1 cellular context compared by ENCODE assay signal in the genomic region with DNA sequence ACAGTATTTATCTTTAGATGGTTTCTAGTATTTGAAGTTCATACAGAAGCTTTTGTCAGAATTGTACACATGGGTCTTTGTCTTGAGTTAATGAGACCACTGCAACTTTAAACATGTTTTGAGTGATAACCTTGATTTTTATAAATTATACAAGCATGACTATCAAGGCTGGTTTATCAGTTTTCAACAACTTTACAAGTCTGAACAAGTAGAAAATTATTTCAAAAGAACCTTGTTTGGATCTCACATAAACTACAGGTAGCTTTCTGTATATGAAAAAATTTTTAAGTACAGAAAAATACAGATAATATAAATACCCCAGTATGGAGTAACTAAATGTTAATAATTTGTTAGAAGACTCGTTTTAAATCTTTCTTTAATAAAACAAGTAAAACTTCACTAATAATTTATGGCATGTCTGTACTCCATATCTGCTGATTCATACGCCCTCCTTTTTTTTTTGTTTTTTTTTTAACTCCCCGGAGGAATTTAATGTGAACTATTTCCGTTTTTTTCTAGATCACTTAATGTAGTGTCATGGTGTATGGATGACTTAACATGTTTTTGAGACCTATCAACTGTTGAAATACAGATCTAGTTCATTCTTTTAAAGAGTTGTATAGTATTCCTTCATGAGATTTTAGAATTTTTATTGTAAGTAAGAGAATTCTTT.
A peak's percentile ranks its signal among the peaks of the same experiment; 100 is the strongest.
TF ChIP-seq lines count a peak whose summit lies in the region.

No MANE protein-coding gene starts in this region.

TF ChIP-seq in HEK293, 187 proteins besides CTCF, POLR2A, EP300 and RAD21 (continued from another document):
- TF ChIP-seq, protein P1, sequence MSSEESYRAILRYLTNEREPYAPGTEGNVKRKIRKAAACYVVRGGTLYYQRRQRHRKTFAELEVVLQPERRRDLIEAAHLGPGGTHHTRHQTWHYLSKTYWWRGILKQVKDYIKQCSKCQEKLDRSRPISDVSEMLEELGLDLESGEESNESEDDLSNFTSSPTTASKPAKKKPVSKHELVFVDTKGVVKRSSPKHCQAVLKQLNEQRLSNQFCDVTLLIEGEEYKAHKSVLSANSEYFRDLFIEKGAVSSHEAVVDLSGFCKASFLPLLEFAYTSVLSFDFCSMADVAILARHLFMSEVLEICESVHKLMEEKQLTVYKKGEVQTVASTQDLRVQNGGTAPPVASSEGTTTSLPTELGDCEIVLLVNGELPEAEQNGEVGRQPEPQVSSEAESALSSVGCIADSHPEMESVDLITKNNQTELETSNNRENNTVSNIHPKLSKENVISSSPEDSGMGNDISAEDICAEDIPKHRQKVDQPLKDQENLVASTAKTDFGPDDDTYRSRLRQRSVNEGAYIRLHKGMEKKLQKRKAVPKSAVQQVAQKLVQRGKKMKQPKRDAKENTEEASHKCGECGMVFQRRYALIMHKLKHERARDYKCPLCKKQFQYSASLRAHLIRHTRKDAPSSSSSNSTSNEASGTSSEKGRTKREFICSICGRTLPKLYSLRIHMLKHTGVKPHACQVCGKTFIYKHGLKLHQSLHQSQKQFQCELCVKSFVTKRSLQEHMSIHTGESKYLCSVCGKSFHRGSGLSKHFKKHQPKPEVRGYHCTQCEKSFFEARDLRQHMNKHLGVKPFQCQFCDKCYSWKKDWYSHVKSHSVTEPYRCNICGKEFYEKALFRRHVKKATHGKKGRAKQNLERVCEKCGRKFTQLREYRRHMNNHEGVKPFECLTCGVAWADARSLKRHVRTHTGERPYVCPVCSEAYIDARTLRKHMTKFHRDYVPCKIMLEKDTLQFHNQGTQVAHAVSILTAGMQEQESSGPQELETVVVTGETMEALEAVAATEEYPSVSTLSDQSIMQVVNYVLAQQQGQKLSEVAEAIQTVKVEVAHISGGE (tag by site-specific recombination; conservative IDR thresholded peaks at IDR 0.05; ENCODE audit: low read depth) = peak; percentile 51
- TF ChIP-seq ZNF350 (tag by site-specific recombination; IDR thresholded peaks at IDR 0.05) = no peak
- TF ChIP-seq PRDM6 (tag by site-specific recombination; IDR thresholded peaks at IDR 0.05) = peak; percentile 52; the same call in 1 of the 2 replicates
- peak; percentile 58; the same call in 1 of the 2 replicates for TF ChIP-seq WT1 (tag by site-specific recombination; IDR thresholded peaks at IDR 0.05)
- TF ChIP-seq ZNF362 (tag by site-specific recombination; IDR thresholded peaks at IDR 0.05) = peak; percentile 86
- no peak for TF ChIP-seq ZNF626 (tag by site-specific recombination; IDR thresholded peaks at IDR 0.05)
